25 cellular contexts compared by ENCODE assay signal in genomic region chr14:35114036-35114435, GRCh38. TPM values are rescaled to one million over a fixed set of nuclear protein-coding genes. Genes with fewer than 3 reads are reported as not detected.
DNase-seq lines count a peak whose midpoint lies in the region; ATAC-seq and TF ChIP-seq lines count a peak whose summit lies in the region.
"Had no signal": no experiment of that assay in that cellular context is flagged by ENCODE, and none has a peak within 500 bp of the region (broad histone marks: within the 10 kb centered on the region; RNA-seq: fewer than 3 reads in every experiment).

No MANE protein-coding gene starts in this region.

- peak overlapping the region in 5 of 8 donors; percentile 8 to 81 (median 43) for H3K27ac Mint-ChIP-seq in CD8-positive, alpha-beta memory T cell
- H3K27ac Mint-ChIP-seq in HFFc6: peak overlapping the region; percentile 56
- peak overlapping the region; percentile 25 for H3K27ac Mint-ChIP-seq in chondrocyte (ENCODE audit: unreplicated experiment)
- peak overlapping the region; percentile 64 for H3K27ac Mint-ChIP-seq in mesothelial cell of epicardium
- H3K27ac Mint-ChIP-seq: activated CD4-positive, alpha-beta T cell treated with anti-CD3 and anti-CD28 coated beads, Interleukin-2, amount 10 ng/mL, durations not matched to agents 24 days and 14 days; activated T-helper 2 cell treated with anti-CD3 and anti-CD28 coated beads, Interferon-gamma antibody, Interleukin-2, Interleukin-4, amounts not matched to agents 10 μg/mL and 5 μg/mL and 100 μg/mL, durations not matched to agents 14 hours and 24 hours and 36 hours had no signal

- H3K27me3 ChIP-seq in CD8-positive, alpha-beta memory T cell (ENCODE audit: insufficient read depth, low read length, poor library complexity, severe bottlenecking): no peaks in the 10 kb centered on the region
- H3K27me3 ChIP-seq: cardiac muscle cell, foreskin keratinocyte, hepatocyte, MG63, SJSA1, suprapubic skin, uterus had no signal

- no peak overlapping the region for H3K27ac ChIP-seq in CD8-positive, alpha-beta memory T cell (ENCODE audit: low read depth, low read length)
- H3K27ac ChIP-seq: cardiac muscle cell, foreskin keratinocyte, hepatocyte, left ventricle myocardium inferior, parathyroid adenoma, SJSA1, suprapubic skin, uterus had no signal

- no peak overlapping the region for H3K4me3 ChIP-seq in CD8-positive, alpha-beta memory T cell (ENCODE audit: low read length)
- H3K4me3 ChIP-seq: cardiac muscle cell, GM12878, hepatocyte, left ventricle myocardium inferior, MG63, SJSA1, suprapubic skin, uterus had no signal

- no peak overlapping the region for H3K4me3 Mint-ChIP-seq in CD8-positive, alpha-beta memory T cell
- H3K4me3 Mint-ChIP-seq in HFFc6: no peak overlapping the region
- no peak overlapping the region for H3K4me3 Mint-ChIP-seq in chondrocyte (ENCODE audit: unreplicated experiment)
- H3K4me3 Mint-ChIP-seq in mesothelial cell of epicardium: no peak overlapping the region
- H3K4me3 Mint-ChIP-seq: activated CD4-positive, alpha-beta T cell treated with anti-CD3 and anti-CD28 coated beads, Interleukin-2, amount 10 ng/mL, durations not matched to agents 24 days and 14 days; CD4-positive, alpha-beta memory T cell; immature natural killer cell; natural killer cell treated with Interleukin-12 subunit alpha and Interleukin-12 subunit beta and Interleukin-15 and Interleukin-18, amount 100 ng/mL, for 72 hours had no signal

- no peaks in the 10 kb centered on the region for H3K27me3 Mint-ChIP-seq in CD8-positive, alpha-beta memory T cell
- H3K27me3 Mint-ChIP-seq in HFFc6 (ENCODE audit: insufficient read depth) (peaks cover 2% of the 10 kb centered on the region; the same call in 1 of the 2 replicates), chondrocyte (ENCODE audit: low read depth) (no peaks in the 10 kb centered on the region), mesothelial cell of epicardium (ENCODE audit: low read depth) (no peaks in the 10 kb centered on the region)
- H3K27me3 Mint-ChIP-seq: activated CD4-positive, alpha-beta T cell treated with anti-CD3 and anti-CD28 coated beads, Interleukin-2, amount 10 ng/mL, durations not matched to agents 24 days and 14 days; CD4-positive, alpha-beta memory T cell; natural killer cell treated with Interleukin-12 subunit alpha and Interleukin-12 subunit beta and Interleukin-15 and Interleukin-18, amount 100 ng/mL, for 72 hours had no signal

- peaks cover 20% of the 10 kb centered on the region for H3K36me3 ChIP-seq in CD8-positive, alpha-beta memory T cell (ENCODE audit: insufficient read depth, low read length)
- H3K36me3 ChIP-seq: uterus had no signal

- TF ChIP-seq CTCF in HFFc6 (IDR thresholded peaks at IDR 0.05) (no peak), chondrocyte (IDR thresholded peaks at IDR 0.05) (no peak), mesothelial cell of epicardium (IDR thresholded peaks at IDR 0.05; ENCODE audit: unreplicated experiment) (no peak)

- POLR2A ChIA-PET in CD8-positive, alpha-beta memory T cell (lab: Charles Lee): interaction anchor here (1.2 kb wide), 1 partner anchor 8 kb away, joined by 3 read pairs; the partner anchor contains the start of genes PPP2R3C and PRORP

- H3K9me3 Mint-ChIP-seq in CD8-positive, alpha-beta memory T cell: no peaks in the 10 kb centered on the region
- H3K9me3 Mint-ChIP-seq in HFFc6 (peaks cover 6% of the 10 kb centered on the region), chondrocyte (ENCODE audit: low read depth) (no peaks in the 10 kb centered on the region), mesothelial cell of epicardium (peaks cover 14% of the 10 kb centered on the region)
- H3K9me3 Mint-ChIP-seq: activated CD4-positive, alpha-beta T cell treated with anti-CD3 and anti-CD28 coated beads, Interleukin-2, amount 10 ng/mL, durations not matched to agents 24 days and 14 days; activated T-helper 2 cell treated with anti-CD3 and anti-CD28 coated beads, Interferon-gamma antibody, Interleukin-2, Interleukin-4, amounts not matched to agents 10 μg/mL and 5 μg/mL and 100 μg/mL, durations not matched to agents 14 hours and 24 hours and 36 hours; immature natural killer cell; natural killer cell treated with Interleukin-12 subunit alpha and Interleukin-12 subunit beta and Interleukin-15 and Interleukin-18, amount 100 ng/mL, for 72 hours had no signal

- no peak for DNase-seq in CD8-positive, alpha-beta memory T cell
- DNase-seq in HFFc6 (peak; percentile 37), chondrocyte (ENCODE audit: low spot score) (no peak), mesothelial cell of epicardium (ENCODE audit: low spot score in 2 of 2, unreplicated experiment in 2 of 2) (no peak), HuH-7.5 (ENCODE audit: low spot score) (no peak)
- DNase-seq: activated CD4-positive, alpha-beta T cell treated with anti-CD3 and anti-CD28 coated beads, Interleukin-2, amount 10 ng/mL, durations not matched to agents 24 days and 14 days; CD4-positive, alpha-beta memory T cell; foreskin keratinocyte; immature natural killer cell; left ventricle myocardium inferior; MG63; NCI-H1436 treated with DMSO at 0.1 percent for 48 hours; NCI-H510A treated with DMSO at 0.1 percent for 48 hours; uterus had no signal

- no peaks in the 10 kb centered on the region for H3K9me3 ChIP-seq in CD8-positive, alpha-beta memory T cell (ENCODE audit: low read length)
- H3K9me3 ChIP-seq: MG63, SJSA1, suprapubic skin, uterus had no signal

- no peak for ATAC-seq in HG02588 (IDR thresholded peaks at IDR 0.05; ENCODE audit: unreplicated experiment)
- ATAC-seq in HG02885 (IDR thresholded peaks at IDR 0.05; ENCODE audit: poor library complexity, unreplicated experiment): no peak
- no peak for ATAC-seq in HG03571 (IDR thresholded peaks at IDR 0.05; ENCODE audit: unreplicated experiment)
- ATAC-seq: foreskin keratinocyte; GM12878; natural killer cell treated with Interleukin-12 subunit alpha and Interleukin-12 subunit beta and Interleukin-15 and Interleukin-18, amount 100 ng/mL, for 72 hours had no signal

- no peaks in the 10 kb centered on the region for H3K4me1 ChIP-seq in CD8-positive, alpha-beta memory T cell (ENCODE audit: insufficient read depth, low read length)
- H3K4me1 ChIP-seq: foreskin keratinocyte, parathyroid adenoma, SJSA1, suprapubic skin, uterus had no signal

- H3K36me3 Mint-ChIP-seq in CD8-positive, alpha-beta memory T cell: peaks cover 11 to 82% (median 30%) of the 10 kb centered on the region in 3 donors
- H3K36me3 Mint-ChIP-seq in HFFc6 (ENCODE audit: low read depth) (peaks cover 48% of the 10 kb centered on the region), chondrocyte (ENCODE audit: low read depth) (peaks cover 38% of the 10 kb centered on the region), mesothelial cell of epicardium (peaks cover 48% of the 10 kb centered on the region)

- CTCF ChIA-PET in CD8-positive, alpha-beta memory T cell (lab: Charles Lee): interaction anchor here (1.3 kb wide), 1 partner anchor 9 kb away, joined by 3 read pairs; no protein-coding TSS in a partner anchor

- peaks cover 32 to 62% (median 49%) of the 10 kb centered on the region in 3 donors for H3K4me1 Mint-ChIP-seq in CD8-positive, alpha-beta memory T cell
- H3K4me1 Mint-ChIP-seq in HFFc6 (ENCODE audit: low read depth) (peaks cover 8% of the 10 kb centered on the region), chondrocyte (ENCODE audit: low read depth) (peaks cover 31% of the 10 kb centered on the region), mesothelial cell of epicardium (peaks cover 6% of the 10 kb centered on the region)

RNA-seq across cellular contexts. Expression of gene PPP2R3C, which starts 7.8 kb away (rescaled TPM):
- total RNA-seq in CD8-positive, alpha-beta memory T cell: 10 to 100 TPM; 46.9 to 48.1 TPM
- 78.6 TPM for polyA plus RNA-seq in CD8-positive, alpha-beta memory T cell
- 10 to 100 TPM; 19.0 to 26.4 (median 23.8) TPM for total RNA-seq in HFFc6 (2021; fragmentation: NEBNext Ultra II Directional; extraction: Animal tissue kit (Norgen Biotek cat#: 25700))
- 30.5 to 44.2 TPM (median 37.4 TPM) in 3 replicates for total RNA-seq in chondrocyte
- total RNA-seq in mesothelial cell of epicardium: 24.3 to 25.2 TPM (median 25.2 TPM) in 3 replicates

RNA-seq across cellular contexts. Expression of gene PRORP, which starts 8.3 kb away (rescaled TPM):
- 10 to 100 TPM; 36.2 to 39.9 TPM for total RNA-seq in CD8-positive, alpha-beta memory T cell
- 59.2 TPM for polyA plus RNA-seq in CD8-positive, alpha-beta memory T cell
- 10 to 100 TPM; 22.6 to 29.6 (median 26.6) TPM for total RNA-seq in HFFc6 (2021; fragmentation: NEBNext Ultra II Directional; extraction: Animal tissue kit (Norgen Biotek cat#: 25700))
- total RNA-seq in chondrocyte (27.0 to 42.3 TPM (median 31.1 TPM) in 3 replicates), mesothelial cell of epicardium (31.2 to 32.6 TPM (median 31.4 TPM) in 3 replicates)
